1 cellular context compared by ENCODE assay signal in the genomic region with DNA sequence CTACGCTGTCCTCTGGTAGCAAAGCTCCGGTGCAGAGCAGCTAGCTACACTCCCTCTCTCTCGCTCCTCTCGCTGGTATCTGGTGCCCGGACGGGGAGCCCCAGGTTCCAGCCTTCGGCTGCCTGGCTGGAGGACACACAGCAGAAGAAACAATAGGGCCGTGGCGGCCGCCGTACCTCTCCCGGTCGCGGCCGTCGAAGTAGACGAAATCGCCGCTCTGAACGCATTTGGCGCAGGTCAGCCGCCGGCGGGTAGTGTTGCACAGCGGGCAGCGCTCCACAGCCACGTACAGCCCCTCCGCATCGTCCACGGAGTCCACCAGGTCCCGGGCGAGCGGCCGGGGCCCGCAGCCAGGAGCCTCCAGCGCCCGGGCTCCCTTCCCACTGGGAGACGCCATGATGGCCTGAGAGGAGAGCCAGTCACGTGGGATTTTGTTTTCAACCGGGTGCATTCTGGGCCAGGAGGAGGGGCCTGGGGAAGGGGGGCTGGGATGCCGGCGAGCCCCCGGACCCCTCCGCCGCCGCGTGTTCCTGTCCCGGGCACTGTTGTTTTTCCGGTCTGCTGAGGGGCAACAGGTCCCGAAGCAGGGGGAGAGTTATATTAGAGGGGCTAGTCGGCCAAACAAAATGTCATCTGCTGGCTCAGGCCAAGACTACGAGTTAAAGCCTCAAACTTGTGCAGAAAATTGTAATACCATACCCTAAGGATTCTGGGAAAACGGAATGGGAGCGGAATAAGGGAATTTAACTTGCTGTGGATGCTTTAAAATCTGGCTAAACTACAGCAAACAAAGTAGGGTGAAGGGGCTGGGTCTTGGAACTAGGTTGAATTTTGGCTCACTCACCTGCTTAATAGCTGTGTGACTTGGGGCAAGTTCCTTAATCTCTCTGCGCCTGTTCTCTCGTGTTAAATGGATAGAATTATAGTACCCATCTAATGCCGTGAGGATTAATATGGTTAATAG.
TF ChIP-seq lines count a peak whose summit lies in the region.

A gene with protein sequence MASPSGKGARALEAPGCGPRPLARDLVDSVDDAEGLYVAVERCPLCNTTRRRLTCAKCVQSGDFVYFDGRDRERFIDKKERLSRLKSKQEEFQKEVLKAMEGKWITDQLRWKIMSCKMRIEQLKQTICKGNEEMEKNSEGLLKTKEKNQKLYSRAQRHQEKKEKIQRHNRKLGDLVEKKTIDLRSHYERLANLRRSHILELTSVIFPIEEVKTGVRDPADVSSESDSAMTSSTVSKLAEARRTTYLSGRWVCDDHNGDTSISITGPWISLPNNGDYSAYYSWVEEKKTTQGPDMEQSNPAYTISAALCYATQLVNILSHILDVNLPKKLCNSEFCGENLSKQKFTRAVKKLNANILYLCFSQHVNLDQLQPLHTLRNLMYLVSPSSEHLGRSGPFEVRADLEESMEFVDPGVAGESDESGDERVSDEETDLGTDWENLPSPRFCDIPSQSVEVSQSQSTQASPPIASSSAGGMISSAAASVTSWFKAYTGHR (minus strand): TSS at position 405 of the 964 bp plus-strand sequence. CDS start 8 bp downstream, at position 397.

TF ChIP-seq in HepG2, 621 proteins besides CTCF, POLR2A, EP300 and RAD21 (continued from another document and continues in another):
- TF ChIP-seq, protein P1, sequence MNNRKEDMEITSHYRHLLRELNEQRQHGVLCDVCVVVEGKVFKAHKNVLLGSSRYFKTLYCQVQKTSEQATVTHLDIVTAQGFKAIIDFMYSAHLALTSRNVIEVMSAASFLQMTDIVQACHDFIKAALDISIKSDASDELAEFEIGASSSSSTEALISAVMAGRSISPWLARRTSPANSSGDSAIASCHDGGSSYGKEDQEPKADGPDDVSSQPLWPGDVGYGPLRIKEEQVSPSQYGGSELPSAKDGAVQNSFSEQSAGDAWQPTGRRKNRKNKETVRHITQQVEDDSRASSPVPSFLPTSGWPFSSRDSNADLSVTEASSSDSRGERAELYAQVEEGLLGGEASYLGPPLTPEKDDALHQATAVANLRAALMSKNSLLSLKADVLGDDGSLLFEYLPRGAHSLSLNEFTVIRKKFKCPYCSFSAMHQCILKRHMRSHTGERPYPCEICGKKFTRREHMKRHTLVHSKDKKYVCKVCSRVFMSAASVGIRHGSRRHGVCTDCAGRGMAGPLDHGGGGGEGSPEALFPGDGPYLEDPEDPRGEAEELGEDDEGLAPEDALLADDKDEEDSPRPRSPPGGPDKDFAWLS (CRISPR knock-in tag; IDR thresholded peaks at IDR 0.05; ENCODE audit: borderline replicate concordance): no peak
- TF ChIP-seq ZNF713 (CRISPR knock-in tag; IDR thresholded peaks at IDR 0.05) (no peak), NFKB2 (CRISPR knock-in tag; IDR thresholded peaks at IDR 0.05; ENCODE audit: borderline replicate concordance) (peak; percentile 86; the same call in 1 of the 2 replicates), MAFK (conservative IDR thresholded peaks at IDR 0.05 in 1 of 2, IDR thresholded peaks at IDR 0.05 in 1 of 2; ENCODE audit: low read length in 2 of 2) (0 out of 4 replicates have a peak, but pooled peaks of 1 of the 2 experiments have one; percentile 6), SNAPC2 (CRISPR knock-in tag; IDR thresholded peaks at IDR 0.05) (peak; percentile 89; the same call in 1 of the 2 replicates), ZNF224 (CRISPR knock-in tag; IDR thresholded peaks at IDR 0.05) (peak; percentile 93), SPEN (CRISPR knock-in tag; IDR thresholded peaks at IDR 0.05; ENCODE audit: low read depth) (peak; percentile 74; the same call in 1 of the 2 replicates), ISX (CRISPR knock-in tag; conservative IDR thresholded peaks at IDR 0.05) (0 out of 2 replicates have a peak, but pooled peaks have one; percentile 63), PPARG (CRISPR knock-in tag; conservative IDR thresholded peaks at IDR 0.05) (no peak; the same call in 1 of the 2 replicates), JARID2 (CRISPR knock-in tag; IDR thresholded peaks at IDR 0.05; ENCODE audit: insufficient replicate concordance) (peak; percentile 26), ZNF496 (CRISPR knock-in tag; IDR thresholded peaks at IDR 0.05; ENCODE audit: insufficient replicate concordance) (no peak), ZNF552 (CRISPR knock-in tag; IDR thresholded peaks at IDR 0.05; ENCODE audit: borderline replicate concordance) (no peak), PRPF4 (IDR thresholded peaks at IDR 0.05; ENCODE audit: low read depth, low read length, poor library complexity, severe bottlenecking) (no peak), PHF20 (CRISPR knock-in tag; IDR thresholded peaks at IDR 0.05) (peak; percentile 99), ZNF546 (CRISPR knock-in tag; conservative IDR thresholded peaks at IDR 0.05) (no peak), CHD2 (IDR thresholded peaks at IDR 0.05; ENCODE audit: low read depth, low read length) (no peak), ZNF343 (CRISPR knock-in tag; IDR thresholded peaks at IDR 0.05) (0 out of 2 replicates have a peak, but pooled peaks have one; percentile 27), REXO4 (CRISPR knock-in tag; IDR thresholded peaks at IDR 0.05; ENCODE audit: borderline replicate concordance) (0 out of 2 replicates have a peak, but pooled peaks have one; percentile 35), FOXP1 (IDR thresholded peaks at IDR 0.05) (no peak), FOXP1 (CRISPR knock-in tag; IDR thresholded peaks at IDR 0.05) (peak; percentile 45), ZNF263 (CRISPR knock-in tag; IDR thresholded peaks at IDR 0.05) (no peak), TAF1 (CRISPR knock-in tag; IDR thresholded peaks at IDR 0.05) (peak; percentile 74), HMG20B (CRISPR knock-in tag; conservative IDR thresholded peaks at IDR 0.05) (no peak), ZNF7 (CRISPR knock-in tag; IDR thresholded peaks at IDR 0.05) (no peak), CENPT (CRISPR knock-in tag; IDR thresholded peaks at IDR 0.05; ENCODE audit: low read depth) (no peak), SAFB2 (CRISPR knock-in tag; IDR thresholded peaks at IDR 0.05; ENCODE audit: borderline replicate concordance, low read depth) (no peak), HMGA1 (CRISPR knock-in tag; conservative IDR thresholded peaks at IDR 0.05) (no peak), ESRRA (CRISPR knock-in tag; IDR thresholded peaks at IDR 0.05; ENCODE audit: low read depth) (no peak), YEATS4 (CRISPR knock-in tag; IDR thresholded peaks at IDR 0.05; ENCODE audit: borderline replicate concordance) (peak; percentile 76), ZNF354B (CRISPR knock-in tag; IDR thresholded peaks at IDR 0.05) (no peak), ZNF773 (CRISPR knock-in tag; IDR thresholded peaks at IDR 0.05; ENCODE audit: borderline replicate concordance) (0 out of 2 replicates have a peak, but pooled peaks have one; percentile 75), ZNF274 (CRISPR knock-in tag; IDR thresholded peaks at IDR 0.05) (peak; percentile 69; the same call in 1 of the 2 replicates), ATM (IDR thresholded peaks at IDR 0.05; ENCODE audit: borderline replicate concordance) (no peak), ZNF598 (CRISPR knock-in tag; IDR thresholded peaks at IDR 0.05; ENCODE audit: borderline replicate concordance) (peak; percentile 88; the same call in 1 of the 2 replicates), ZMAT3 (CRISPR knock-in tag; conservative IDR thresholded peaks at IDR 0.05) (peak; percentile 61; the same call in 1 of the 2 replicates), NFIC (IDR thresholded peaks at IDR 0.05; ENCODE audit: low read length) (peak; percentile 65; the same call in 1 of the 2 replicates), ZNF234 (CRISPR knock-in tag; conservative IDR thresholded peaks at IDR 0.05) (no peak), SRY (CRISPR knock-in tag; IDR thresholded peaks at IDR 0.05) (peak; percentile 81; the same call in 1 of the 2 replicates), ZNF563 (CRISPR knock-in tag; IDR thresholded peaks at IDR 0.05) (0 out of 2 replicates have a peak, but pooled peaks have one; percentile 23), ZNF350 (CRISPR knock-in tag; IDR thresholded peaks at IDR 0.05; ENCODE audit: borderline replicate concordance, low read depth) (peak; percentile 90), ZNF282 (IDR thresholded peaks at IDR 0.05; ENCODE audit: partially characterized antibody) (no peak)
- TF ChIP-seq, protein P2, sequence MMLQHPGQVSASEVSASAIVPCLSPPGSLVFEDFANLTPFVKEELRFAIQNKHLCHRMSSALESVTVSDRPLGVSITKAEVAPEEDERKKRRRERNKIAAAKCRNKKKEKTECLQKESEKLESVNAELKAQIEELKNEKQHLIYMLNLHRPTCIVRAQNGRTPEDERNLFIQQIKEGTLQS (CRISPR knock-in tag; IDR thresholded peaks at IDR 0.05): no peak
- TF ChIP-seq, protein P3, sequence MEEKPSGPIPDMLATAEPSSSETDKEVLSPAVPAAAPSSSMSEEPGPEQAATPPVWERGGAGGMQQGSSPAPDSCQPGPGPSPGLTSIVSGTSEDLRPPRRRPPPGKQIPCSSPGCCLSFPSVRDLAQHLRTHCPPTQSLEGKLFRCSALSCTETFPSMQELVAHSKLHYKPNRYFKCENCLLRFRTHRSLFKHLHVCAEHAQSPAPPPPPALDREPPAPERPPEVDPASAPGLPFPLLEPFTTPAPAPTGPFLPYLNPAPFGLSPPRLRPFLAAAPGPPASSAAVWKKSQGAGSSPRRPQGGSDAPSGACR (CRISPR knock-in tag; IDR thresholded peaks at IDR 0.05): no peak
- TF ChIP-seq, protein P4, sequence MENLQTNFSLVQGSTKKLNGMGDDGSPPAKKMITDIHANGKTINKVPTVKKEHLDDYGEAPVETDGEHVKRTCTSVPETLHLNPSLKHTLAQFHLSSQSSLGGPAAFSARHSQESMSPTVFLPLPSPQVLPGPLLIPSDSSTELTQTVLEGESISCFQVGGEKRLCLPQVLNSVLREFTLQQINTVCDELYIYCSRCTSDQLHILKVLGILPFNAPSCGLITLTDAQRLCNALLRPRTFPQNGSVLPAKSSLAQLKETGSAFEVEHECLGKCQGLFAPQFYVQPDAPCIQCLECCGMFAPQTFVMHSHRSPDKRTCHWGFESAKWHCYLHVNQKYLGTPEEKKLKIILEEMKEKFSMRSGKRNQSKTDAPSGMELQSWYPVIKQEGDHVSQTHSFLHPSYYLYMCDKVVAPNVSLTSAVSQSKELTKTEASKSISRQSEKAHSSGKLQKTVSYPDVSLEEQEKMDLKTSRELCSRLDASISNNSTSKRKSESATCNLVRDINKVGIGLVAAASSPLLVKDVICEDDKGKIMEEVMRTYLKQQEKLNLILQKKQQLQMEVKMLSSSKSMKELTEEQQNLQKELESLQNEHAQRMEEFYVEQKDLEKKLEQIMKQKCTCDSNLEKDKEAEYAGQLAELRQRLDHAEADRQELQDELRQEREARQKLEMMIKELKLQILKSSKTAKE (CRISPR knock-in tag; IDR thresholded peaks at IDR 0.05; ENCODE audit: borderline replicate concordance): no peak
- TF ChIP-seq, protein P5, sequence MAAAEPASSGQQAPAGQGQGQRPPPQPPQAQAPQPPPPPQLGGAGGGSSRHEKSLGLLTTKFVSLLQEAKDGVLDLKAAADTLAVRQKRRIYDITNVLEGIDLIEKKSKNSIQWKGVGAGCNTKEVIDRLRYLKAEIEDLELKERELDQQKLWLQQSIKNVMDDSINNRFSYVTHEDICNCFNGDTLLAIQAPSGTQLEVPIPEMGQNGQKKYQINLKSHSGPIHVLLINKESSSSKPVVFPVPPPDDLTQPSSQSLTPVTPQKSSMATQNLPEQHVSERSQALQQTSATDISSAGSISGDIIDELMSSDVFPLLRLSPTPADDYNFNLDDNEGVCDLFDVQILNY (CRISPR knock-in tag; conservative IDR thresholded peaks at IDR 0.05): no peak
- TF ChIP-seq, protein P6, sequence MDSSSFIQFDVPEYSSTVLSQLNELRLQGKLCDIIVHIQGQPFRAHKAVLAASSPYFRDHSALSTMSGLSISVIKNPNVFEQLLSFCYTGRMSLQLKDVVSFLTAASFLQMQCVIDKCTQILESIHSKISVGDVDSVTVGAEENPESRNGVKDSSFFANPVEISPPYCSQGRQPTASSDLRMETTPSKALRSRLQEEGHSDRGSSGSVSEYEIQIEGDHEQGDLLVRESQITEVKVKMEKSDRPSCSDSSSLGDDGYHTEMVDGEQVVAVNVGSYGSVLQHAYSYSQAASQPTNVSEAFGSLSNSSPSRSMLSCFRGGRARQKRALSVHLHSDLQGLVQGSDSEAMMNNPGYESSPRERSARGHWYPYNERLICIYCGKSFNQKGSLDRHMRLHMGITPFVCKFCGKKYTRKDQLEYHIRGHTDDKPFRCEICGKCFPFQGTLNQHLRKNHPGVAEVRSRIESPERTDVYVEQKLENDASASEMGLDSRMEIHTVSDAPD (CRISPR knock-in tag; IDR thresholded peaks at IDR 0.05): no peak
- TF ChIP-seq, protein P7, sequence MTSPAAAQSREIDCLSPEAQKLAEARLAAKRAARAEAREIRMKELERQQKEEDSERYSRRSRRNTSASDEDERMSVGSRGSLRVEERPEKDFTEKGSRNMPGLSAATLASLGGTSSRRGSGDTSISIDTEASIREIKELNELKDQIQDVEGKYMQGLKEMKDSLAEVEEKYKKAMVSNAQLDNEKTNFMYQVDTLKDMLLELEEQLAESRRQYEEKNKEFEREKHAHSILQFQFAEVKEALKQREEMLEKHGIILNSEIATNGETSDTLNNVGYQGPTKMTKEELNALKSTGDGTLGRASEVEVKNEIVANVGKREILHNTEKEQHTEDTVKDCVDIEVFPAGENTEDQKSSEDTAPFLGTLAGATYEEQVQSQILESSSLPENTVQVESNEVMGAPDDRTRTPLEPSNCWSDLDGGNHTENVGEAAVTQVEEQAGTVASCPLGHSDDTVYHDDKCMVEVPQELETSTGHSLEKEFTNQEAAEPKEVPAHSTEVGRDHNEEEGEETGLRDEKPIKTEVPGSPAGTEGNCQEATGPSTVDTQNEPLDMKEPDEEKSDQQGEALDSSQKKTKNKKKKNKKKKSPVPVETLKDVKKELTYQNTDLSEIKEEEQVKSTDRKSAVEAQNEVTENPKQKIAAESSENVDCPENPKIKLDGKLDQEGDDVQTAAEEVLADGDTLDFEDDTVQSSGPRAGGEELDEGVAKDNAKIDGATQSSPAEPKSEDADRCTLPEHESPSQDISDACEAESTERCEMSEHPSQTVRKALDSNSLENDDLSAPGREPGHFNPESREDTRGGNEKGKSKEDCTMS (CRISPR knock-in tag; conservative IDR thresholded peaks at IDR 0.05): no peak
- TF ChIP-seq, protein P8, sequence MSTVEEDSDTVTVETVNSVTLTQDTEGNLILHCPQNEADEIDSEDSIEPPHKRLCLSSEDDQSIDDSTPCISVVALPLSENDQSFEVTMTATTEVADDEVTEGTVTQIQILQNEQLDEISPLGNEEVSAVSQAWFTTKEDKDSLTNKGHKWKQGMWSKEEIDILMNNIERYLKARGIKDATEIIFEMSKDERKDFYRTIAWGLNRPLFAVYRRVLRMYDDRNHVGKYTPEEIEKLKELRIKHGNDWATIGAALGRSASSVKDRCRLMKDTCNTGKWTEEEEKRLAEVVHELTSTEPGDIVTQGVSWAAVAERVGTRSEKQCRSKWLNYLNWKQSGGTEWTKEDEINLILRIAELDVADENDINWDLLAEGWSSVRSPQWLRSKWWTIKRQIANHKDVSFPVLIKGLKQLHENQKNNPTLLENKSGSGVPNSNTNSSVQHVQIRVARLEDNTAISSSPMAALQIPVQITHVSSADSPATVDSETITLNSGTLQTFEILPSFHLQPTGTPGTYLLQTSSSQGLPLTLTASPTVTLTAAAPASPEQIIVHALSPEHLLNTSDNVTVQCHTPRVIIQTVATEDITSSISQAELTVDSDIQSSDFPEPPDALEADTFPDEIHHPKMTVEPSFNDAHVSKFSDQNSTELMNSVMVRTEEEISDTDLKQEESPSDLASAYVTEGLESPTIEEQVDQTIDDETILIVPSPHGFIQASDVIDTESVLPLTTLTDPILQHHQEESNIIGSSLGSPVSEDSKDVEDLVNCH (CRISPR knock-in tag; IDR thresholded peaks at IDR 0.05): no peak
